In the genomic region with DNA sequence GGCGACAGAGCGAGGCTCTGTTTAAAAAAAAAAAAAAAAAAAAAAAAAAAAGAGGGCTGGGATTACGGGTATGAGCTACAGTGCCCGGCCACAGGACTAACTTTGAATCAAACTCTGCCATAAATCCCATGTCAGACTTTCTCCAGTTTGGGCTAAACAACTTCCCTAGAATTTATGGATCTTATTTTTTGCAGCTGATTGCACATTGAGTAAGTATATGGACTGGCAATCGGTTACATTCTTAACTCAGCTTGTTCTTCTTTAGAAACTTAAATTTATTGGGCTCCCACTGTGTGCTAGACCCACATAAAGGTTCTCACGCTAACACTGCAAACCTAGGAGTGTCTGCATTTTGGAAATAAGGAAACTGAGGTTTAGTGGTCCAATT, we compare ENCODE assay signal across 8 cellular contexts. TPM values are rescaled to one million over a fixed set of nuclear protein-coding genes. Genes with fewer than 3 reads are reported as not detected.
A peak's percentile ranks its signal among the peaks of the same experiment; 100 is the strongest.
DNase-seq lines count a peak whose midpoint lies in the region; ATAC-seq and TF ChIP-seq lines count a peak whose summit lies in the region.

No MANE protein-coding gene starts in this region.

- in situ Hi-C loops in HAP-1 (cut with MboI; ENCODE audit: low sequenced_read_pairs), result no loop called here

- no peak for TF ChIP-seq CTCF in hepatocyte (IDR thresholded peaks at IDR 0.05; ENCODE audit: poor library complexity)
- TF ChIP-seq CTCF in smooth muscle cell (IDR thresholded peaks at IDR 0.05; ENCODE audit: borderline replicate concordance, insufficient read depth, poor library complexity, severe bottlenecking), result no peak

- H3K4me1 ChIP-seq in HAP-1, result peaks cover 8% of the 10 kb centered on the region
- peaks cover 31% of the 10 kb centered on the region for H3K4me1 ChIP-seq in hepatocyte (ENCODE audit: insufficient read depth)
- peaks cover 11% of the 10 kb centered on the region for H3K4me1 ChIP-seq in smooth muscle cell (ENCODE audit: low read depth)

- no peaks in the 10 kb centered on the region for H3K27me3 Mint-ChIP-seq in activated CD4-positive, alpha-beta memory T cell treated with anti-CD3 and anti-CD28 coated beads for 36 hours

- H3K79me2 ChIP-seq in hepatocyte, result peaks cover 33% of the 10 kb centered on the region
- H3K79me2 ChIP-seq in smooth muscle cell (ENCODE audit: low read depth), result peaks cover 36% of the 10 kb centered on the region

- CTCF ChIA-PET in activated CD4-positive, alpha-beta memory T cell treated with anti-CD3 and anti-CD28 coated beads for 36 hours (lab: Charles Lee), result interaction anchor here (0.7 to 8.0 kb wide), 8 partner anchors 9 to 161 kb away, joined by 3 to 56 read pairs (median 4); no protein-coding TSS in a partner anchor

- POLR2A ChIA-PET in activated CD4-positive, alpha-beta memory T cell treated with anti-CD3 and anti-CD28 coated beads for 36 hours (lab: Charles Lee), result interaction anchor here (0.7 to 3.7 kb wide), 11 partner anchors 9 to 132 kb away, joined by 3 to 21 read pairs (median 6); partner anchors contain the start of genes FBXL8 and TRADD

- H3K27me3 ChIP-seq in HAP-1 (ENCODE audit: low read depth) (no peaks in the 10 kb centered on the region), hepatocyte (no peaks in the 10 kb centered on the region), smooth muscle cell (ENCODE audit: low read depth) (no peaks in the 10 kb centered on the region)

- H3K4me3 ChIP-seq in HAP-1 (peak overlapping the region; percentile 39), hepatocyte (peak overlapping the region; percentile 59), smooth muscle cell (peak overlapping the region; percentile 99)

- peak overlapping the region; percentile 97 for H3K4me2 ChIP-seq in hepatocyte
- peak overlapping the region; percentile 97 for H3K4me2 ChIP-seq in smooth muscle cell

- peaks cover 37% of the 10 kb centered on the region for H3K4me1 Mint-ChIP-seq in activated CD4-positive, alpha-beta memory T cell treated with anti-CD3 and anti-CD28 coated beads for 36 hours (ENCODE audit: low read depth)

- H2AFZ ChIP-seq in hepatocyte, result peak overlapping the region; percentile 99
- peak overlapping the region; percentile 98 for H2AFZ ChIP-seq in smooth muscle cell (ENCODE audit: low read depth)

- H3K9me2 ChIP-seq in hepatocyte (replicated peaks; ENCODE audit: insufficient read depth), result no peaks in the 10 kb centered on the region

- WGBS in hepatocyte (ENCODE audit: low lambda C conversion rate, missing lambda C conversion rate), result 74% methylated on average over 6 of the region's 6 CpGs
- 82% methylated on average over 6 of the region's 6 CpGs for WGBS in smooth muscle cell (ENCODE audit: low lambda C conversion rate)

- H3K27ac ChIP-seq in hepatocyte, result peak overlapping the region; percentile 99
- H3K27ac ChIP-seq in smooth muscle cell (ENCODE audit: low read depth), result peak overlapping the region; percentile 89

- peaks cover 17% of the 10 kb centered on the region for H3K36me3 ChIP-seq in HAP-1 (replicated peaks)
- H3K36me3 ChIP-seq in hepatocyte (replicated peaks; ENCODE audit: insufficient read depth, low read depth), result no peaks in the 10 kb centered on the region
- no peaks in the 10 kb centered on the region for H3K36me3 ChIP-seq in smooth muscle cell (ENCODE audit: low read depth)

- intact Hi-C loops in activated CD4-positive, alpha-beta memory T cell treated with anti-CD3 and anti-CD28 coated beads for 36 hours (cut with micrococcal nuclease), result loop anchor here (5.0 kb wide), 1 partner anchor 534 kb away; the partner anchor contains the start of gene CTCF

- no peaks in the 10 kb centered on the region for H3K9me3 Mint-ChIP-seq in activated CD4-positive, alpha-beta memory T cell treated with anti-CD3 and anti-CD28 coated beads for 36 hours

- peaks cover 23% of the 10 kb centered on the region for H4K20me1 ChIP-seq in hepatocyte (ENCODE audit: insufficient read depth, poor library complexity, severe bottlenecking)
- H4K20me1 ChIP-seq in smooth muscle cell (ENCODE audit: low read depth), result peaks cover 34% of the 10 kb centered on the region

- peaks cover 25% of the 10 kb centered on the region for H3K36me3 Mint-ChIP-seq in activated CD4-positive, alpha-beta memory T cell treated with anti-CD3 and anti-CD28 coated beads for 36 hours

- H3K27ac Mint-ChIP-seq in activated CD4-positive, alpha-beta memory T cell treated with anti-CD3 and anti-CD28 coated beads for 36 hours, result peak overlapping the region; percentile 93

- H3K4me3 Mint-ChIP-seq in activated CD4-positive, alpha-beta memory T cell treated with anti-CD3 and anti-CD28 coated beads for 36 hours, result peak overlapping the region; percentile 83

- peaks cover under 1% of the 10 kb centered on the region for H3F3A ChIP-seq in smooth muscle cell (ENCODE audit: low read depth)

- DNase-seq in HAP-1 (ENCODE audit: low spot score in 2 of 2) (no peak), hepatocyte (ENCODE audit: low spot score) (no peak), smooth muscle cell (lab: John Stamatoyannopoulos, UW; ENCODE audit: unreplicated experiment) (no peak), AML-193 (lab: John Stamatoyannopoulos, UW) (no peak), GOT3 (lab: John Stamatoyannopoulos, UW) (no peak), glomerular visceral epithelial cell (ENCODE audit: extremely low spot score) (no peak)
- DNase-seq in activated CD4-positive, alpha-beta memory T cell treated with anti-CD3 and anti-CD28 coated beads for 36 hours, result no peak

- H3K9ac ChIP-seq in smooth muscle cell (ENCODE audit: low read depth), result peak overlapping the region; percentile 85

- H3K9me3 ChIP-seq in HAP-1 (no peaks in the 10 kb centered on the region; the same call in 1 of the 2 replicates), hepatocyte (ENCODE audit: low read depth) (no peaks in the 10 kb centered on the region), smooth muscle cell (replicated peaks; ENCODE audit: low read depth) (no peaks in the 10 kb centered on the region)

- no peak for ATAC-seq in GM18498 (IDR thresholded peaks at IDR 0.05; ENCODE audit: unreplicated experiment)

RNA-seq across cellular contexts. Expression of gene CBFB, which starts 0.8 kb away (rescaled TPM):
- 100 to 1,000 TPM; 155 to 163 TPM for total RNA-seq in activated CD4-positive, alpha-beta memory T cell treated with anti-CD3 and anti-CD28 coated beads for 36 hours
- total RNA-seq in hepatocyte (48.0 and 59.0 TPM in 2 replicates), smooth muscle cell (41.1 and 53.9 TPM in 2 replicates)
- polyA plus RNA-seq in hepatocyte (39.3 and 47.4 TPM in 2 replicates), smooth muscle cell (40.2 and 50.9 TPM in 2 replicates)

RNA-seq across cellular contexts. Expression of gene CES4A, which starts 39.8 kb away (rescaled TPM):
- total RNA-seq in activated CD4-positive, alpha-beta memory T cell treated with anti-CD3 and anti-CD28 coated beads for 36 hours, result 10 to 100 TPM; 25.0 to 25.9 TPM
- 7.2 and 12.3 TPM in 2 replicates for total RNA-seq in hepatocyte
- polyA plus RNA-seq in hepatocyte, result 11.8 and 17.9 TPM in 2 replicates
- 0.63 and 1.6 TPM in 2 replicates for total RNA-seq in smooth muscle cell
- 0.93 and 2.3 TPM in 2 replicates for polyA plus RNA-seq in smooth muscle cell

Comparison
In these comparisons a context has a peak if more than half of its experiments do, and no peak if none do; other contexts are left out.
1. H3K4me3 ChIP-seq: peak in every context shown above with its lines; median percentile 99 in smooth muscle cell; 59 in hepatocyte; 39 in HAP-1.